8 cellular contexts compared by ENCODE assay signal in the genomic region with DNA sequence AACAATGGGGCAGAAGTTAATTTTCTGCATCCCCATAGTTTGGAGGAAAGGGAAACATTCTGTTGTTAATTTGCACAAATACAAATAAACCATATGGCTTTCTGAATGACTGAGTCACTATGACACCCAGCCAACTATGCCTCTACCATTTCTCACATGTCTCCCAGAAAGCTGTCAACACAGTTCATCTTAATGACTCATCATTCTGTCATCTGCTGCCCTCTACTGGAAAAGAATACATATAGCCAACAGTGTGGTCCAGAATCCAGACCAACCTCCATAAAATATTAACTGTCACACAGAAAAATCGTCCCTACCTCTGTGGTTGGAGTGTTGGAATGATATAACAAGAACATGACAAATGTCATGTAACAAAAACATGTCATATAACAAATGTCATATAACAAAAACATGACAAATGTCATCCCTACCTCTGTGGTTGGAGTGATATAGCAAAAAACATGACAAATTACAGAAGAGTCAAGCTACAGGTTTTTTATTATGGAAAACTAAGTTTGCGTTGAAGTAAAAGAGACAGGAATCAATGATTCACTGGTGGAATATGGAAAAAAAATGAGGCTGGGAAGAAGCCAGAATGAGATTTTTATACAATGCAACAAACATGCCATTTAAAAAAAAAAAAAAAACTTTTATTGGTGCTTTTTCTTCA. TPM values are rescaled to one million over a fixed set of nuclear protein-coding genes. Genes with fewer than 3 reads are reported as not detected.
A peak's percentile ranks its signal among the peaks of the same experiment; 100 is the strongest.
DNase-seq lines count a peak whose midpoint lies in the region; ATAC-seq and TF ChIP-seq lines count a peak whose summit lies in the region.

No MANE protein-coding gene starts in this region.

- ATAC-seq in activated T-cell treated with anti-CD3 and anti-CD28 coated beads, Interleukin-2, amount 50 U/mL, for 72 hours (replicated peaks in 1 of 2): peak; percentile 96
- peak; percentile 97 for ATAC-seq in GM21447 (IDR thresholded peaks at IDR 0.05; ENCODE audit: unreplicated experiment)
- peak; percentile 99 for ATAC-seq in HG03565 (IDR thresholded peaks at IDR 0.05; ENCODE audit: unreplicated experiment)
- ATAC-seq in activated naive CD8-positive, alpha-beta T cell treated with anti-CD3 and anti-CD28 coated beads, Interleukin-2, amount 50 U/mL, for 24 hours: peak; percentile 92
- ATAC-seq in left cardiac atrium: peak; percentile 92 to 94

- H3K27ac ChIP-seq in sigmoid colon: no peak overlapping the region

- TF ChIP-seq CTCF in sigmoid colon (IDR thresholded peaks at IDR 0.05): peak in 3 of 4 experiments; percentile 60 to 66 (median 65)

- peaks cover 7% of the 10 kb centered on the region for H3K27me3 Mint-ChIP-seq in activated T-cell treated with anti-CD3 and anti-CD28 coated beads, Interleukin-2, amount 50 U/mL, for 72 hours (ENCODE audit: low read depth)
- H3K27me3 Mint-ChIP-seq in activated T-cell treated with anti-CD3 and anti-CD28 coated beads, Interleukin-2, amount 50 U/mL, for 24 hours: peaks cover 3% of the 10 kb centered on the region
- H3K27me3 Mint-ChIP-seq in activated naive CD8-positive, alpha-beta T cell treated with anti-CD3 and anti-CD28 coated beads, Interleukin-2, amount 50 U/mL, for 24 hours: no peaks in the 10 kb centered on the region

- H3K36me3 ChIP-seq in sigmoid colon: no peaks in the 10 kb centered on the region

- WGBS in sigmoid colon, 2 donors: 32 to 42% methylated on average over 2 of the region's 2 CpGs

- H3K4me3 ChIP-seq in sigmoid colon: no peak overlapping the region

- H3K36me3 Mint-ChIP-seq in activated T-cell treated with anti-CD3 and anti-CD28 coated beads, Interleukin-2, amount 50 U/mL, for 72 hours (ENCODE audit: insufficient read depth in 2 of 2): no peaks in the 10 kb centered on the region
- no peaks in the 10 kb centered on the region for H3K36me3 Mint-ChIP-seq in activated T-cell treated with anti-CD3 and anti-CD28 coated beads, Interleukin-2, amount 50 U/mL, for 24 hours (ENCODE audit: low read depth)
- H3K36me3 Mint-ChIP-seq in activated naive CD8-positive, alpha-beta T cell treated with anti-CD3 and anti-CD28 coated beads, Interleukin-2, amount 50 U/mL, for 24 hours (ENCODE audit: low read depth): no peaks in the 10 kb centered on the region

- no peak overlapping the region for H3K4me3 Mint-ChIP-seq in activated T-cell treated with anti-CD3 and anti-CD28 coated beads, Interleukin-2, amount 50 U/mL, for 72 hours
- no peak overlapping the region for H3K4me3 Mint-ChIP-seq in activated T-cell treated with anti-CD3 and anti-CD28 coated beads, Interleukin-2, amount 50 U/mL, for 24 hours
- no peak overlapping the region for H3K4me3 Mint-ChIP-seq in activated naive CD8-positive, alpha-beta T cell treated with anti-CD3 and anti-CD28 coated beads, Interleukin-2, amount 50 U/mL, for 24 hours

- no peaks in the 10 kb centered on the region for H3K9me3 ChIP-seq in sigmoid colon

- no peak overlapping the region for H3K27ac Mint-ChIP-seq in activated T-cell treated with anti-CD3 and anti-CD28 coated beads, Interleukin-2, amount 50 U/mL, for 72 hours
- H3K27ac Mint-ChIP-seq in activated T-cell treated with anti-CD3 and anti-CD28 coated beads, Interleukin-2, amount 50 U/mL, for 24 hours: no peak overlapping the region
- H3K27ac Mint-ChIP-seq in activated naive CD8-positive, alpha-beta T cell treated with anti-CD3 and anti-CD28 coated beads, Interleukin-2, amount 50 U/mL, for 24 hours: no peak overlapping the region

- no peak for TF ChIP-seq EP300 in sigmoid colon (IDR thresholded peaks at IDR 0.05)

- H3K4me1 ChIP-seq in sigmoid colon: peaks cover 0 to 26% (median 11%) of the 10 kb centered on the region in 4 donors

- H3K9me3 Mint-ChIP-seq in activated T-cell treated with anti-CD3 and anti-CD28 coated beads, Interleukin-2, amount 50 U/mL, for 72 hours: no peaks in the 10 kb centered on the region
- H3K9me3 Mint-ChIP-seq in activated T-cell treated with anti-CD3 and anti-CD28 coated beads, Interleukin-2, amount 50 U/mL, for 24 hours: no peaks in the 10 kb centered on the region
- H3K9me3 Mint-ChIP-seq in activated naive CD8-positive, alpha-beta T cell treated with anti-CD3 and anti-CD28 coated beads, Interleukin-2, amount 50 U/mL, for 24 hours: no peaks in the 10 kb centered on the region

- H3K27me3 ChIP-seq in sigmoid colon: no peaks in the 10 kb centered on the region

- DNase-seq in activated T-cell treated with anti-CD3 and anti-CD28 coated beads, Interleukin-2, amount 50 U/mL, for 72 hours: peak; percentile 14 to 33
- DNase-seq in activated T-cell treated with anti-CD3 and anti-CD28 coated beads, Interleukin-2, amount 50 U/mL, for 24 hours: no peak
- DNase-seq in NCI-H524 (lab: John Stamatoyannopoulos, UW) (peak; percentile 77 to 87), left cardiac atrium (no peak), sigmoid colon (no peak)
- peak; percentile 4 for DNase-seq in activated naive CD8-positive, alpha-beta T cell treated with anti-CD3 and anti-CD28 coated beads, Interleukin-2, amount 50 U/mL, for 24 hours

- no peak for TF ChIP-seq POLR2A in sigmoid colon (IDR thresholded peaks at IDR 0.05)

- H3K4me1 Mint-ChIP-seq in activated T-cell treated with anti-CD3 and anti-CD28 coated beads, Interleukin-2, amount 50 U/mL, for 72 hours (ENCODE audit: low read depth): peaks cover 6% of the 10 kb centered on the region
- H3K4me1 Mint-ChIP-seq in activated T-cell treated with anti-CD3 and anti-CD28 coated beads, Interleukin-2, amount 50 U/mL, for 24 hours (ENCODE audit: low read depth): peaks cover 3% of the 10 kb centered on the region
- H3K4me1 Mint-ChIP-seq in activated naive CD8-positive, alpha-beta T cell treated with anti-CD3 and anti-CD28 coated beads, Interleukin-2, amount 50 U/mL, for 24 hours: no peaks in the 10 kb centered on the region

- intact Hi-C loops in left cardiac atrium (cut with DNase I): loop anchor here (2.0 to 5.0 kb wide), 3 partner anchors 81 to 563 kb away; no protein-coding TSS in a partner anchor
- intact Hi-C loops in sigmoid colon (cut with DNase I): loop anchor here (2.0 kb wide), 1 partner anchor 83 kb away; no protein-coding TSS in a partner anchor

RNA-seq across cellular contexts. Expression of gene GYG1, which starts 47.7 kb away (rescaled TPM):
- total RNA-seq in activated T-cell treated with anti-CD3 and anti-CD28 coated beads, Interleukin-2, amount 50 U/mL, for 72 hours: 10 to 100 TPM; 14.1 to 21.7 TPM
- total RNA-seq in left cardiac atrium (100 to 1,000 TPM; 104 to 125 TPM), sigmoid colon (100 to 1,000 TPM; 142 to 213 (median 186) TPM)
- polyA plus RNA-seq in sigmoid colon: 10 to 100 TPM; 31.8 to 36.0 (median 34.7) TPM

Comparison
In these comparisons a context has a peak if more than half of its experiments do, and no peak if none do; other contexts are left out.
1. DNase-seq: peak in activated T-cell treated with anti-CD3 and anti-CD28 coated beads, Interleukin-2, amount 50 U/mL, for 72 hours (2 of 2), NCI-H524 (2 of 2) and activated naive CD8-positive, alpha-beta T cell treated with anti-CD3 and anti-CD28 coated beads, Interleukin-2, amount 50 U/mL, for 24 hours (single experiment); none in activated T-cell treated with anti-CD3 and anti-CD28 coated beads, Interleukin-2, amount 50 U/mL, for 24 hours (single experiment), left cardiac atrium (single experiment) and sigmoid colon (single experiment).
2. RNA of gene GYG1, which starts 47.7 kb away (total RNA-seq): 142 to 213 TPM in sigmoid colon and 104 to 125 TPM in left cardiac atrium; 14.1 to 21.7 TPM in activated T-cell treated with anti-CD3 and anti-CD28 coated beads, Interleukin-2, amount 50 U/mL, for 72 hours; every median in the first group is over 4 times any median in the second.
3. Peak in every context shown above with its lines, with median percentiles within 50 percentile points of each other: ATAC-seq.